Comparison of ENCODE assay signal across 8 cellular contexts in genomic region chr6:136387316-136387715, GRCh38.
"Had no signal": no experiment of that assay in that cellular context is flagged by ENCODE, and none has a peak within 500 bp of the region (broad histone marks: within the 10 kb centered on the region; RNA-seq: fewer than 3 reads in every experiment).

No MANE protein-coding gene starts in this region.

- H3K4me3 Mint-ChIP-seq: GM23338, H9 had no signal

- DNase-seq: H9, HCEC 1CT, IMR-90, KBM-7 had no signal

- ATAC-seq: GM23338 had no signal

- H3K4me3 ChIP-seq: GM23338 had no signal

- FAIRE-seq: H1, H54, HTR-8/SVneo had no signal

- H3K27ac Mint-ChIP-seq: GM23338, H9 had no signal

- H3K9me3 Mint-ChIP-seq: GM23338, H9 had no signal
